ENCODE assay signal across 26 cellular contexts in genomic region chr11:114914231-114915005, GRCh38.
"Had no signal": no experiment of that assay in that cellular context is flagged by ENCODE, and none has a peak within 500 bp of the region (broad histone marks: within the 10 kb centered on the region; RNA-seq: fewer than 3 reads in every experiment).

No MANE protein-coding gene starts in this region.

- H3K4me3 Mint-ChIP-seq: activated CD4-positive, alpha-beta T cell treated with anti-CD3 and anti-CD28 coated beads, Interleukin-2, amount 10 ng/mL, durations not matched to agents 24 days and 14 days; activated CD8-positive, alpha-beta T cell treated with anti-CD3 and anti-CD28 coated beads for 36 hours; activated naive CD8-positive, alpha-beta T cell treated with anti-CD3 and anti-CD28 coated beads for 36 hours; activated T-cell treated with anti-CD3 and anti-CD28 coated beads, Interleukin-2, amount 50 U/mL, for 72 hours; activated T-helper 17 cell treated with anti-CD3 and anti-CD28 coated beads, Interleukin-2, amount 50 U/mL, for 72 hours; central memory CD8-positive, alpha-beta T cell had no signal

- H3K27me3 Mint-ChIP-seq: activated CD4-positive, alpha-beta T cell treated with anti-CD3 and anti-CD28 coated beads, Interleukin-2, amount 10 ng/mL, durations not matched to agents 24 days and 14 days; activated CD8-positive, alpha-beta T cell treated with anti-CD3 and anti-CD28 coated beads for 36 hours; activated naive CD8-positive, alpha-beta T cell treated with anti-CD3 and anti-CD28 coated beads for 36 hours had no signal

- H3K27ac Mint-ChIP-seq: activated CD4-positive, alpha-beta T cell treated with anti-CD3 and anti-CD28 coated beads, Interleukin-2, amount 10 ng/mL, durations not matched to agents 24 days and 14 days; activated CD8-positive, alpha-beta T cell treated with anti-CD3 and anti-CD28 coated beads for 36 hours; activated naive CD8-positive, alpha-beta T cell treated with anti-CD3 and anti-CD28 coated beads for 36 hours; activated T-cell treated with anti-CD3 and anti-CD28 coated beads, Interleukin-2, amount 50 U/mL, for 72 hours; activated T-helper 17 cell treated with anti-CD3 and anti-CD28 coated beads, Interleukin-2, amount 50 U/mL, for 72 hours had no signal

- ATAC-seq: activated CD8-positive, alpha-beta T cell treated with anti-CD3 and anti-CD28 coated beads for 36 hours; activated T-cell treated with anti-CD3 and anti-CD28 coated beads, Interleukin-2, amount 50 U/mL, for 72 hours; activated T-helper 17 cell treated with anti-CD3 and anti-CD28 coated beads, Interleukin-2, amount 50 U/mL, for 72 hours; K562 had no signal

- H3K36me3 Mint-ChIP-seq: activated naive CD8-positive, alpha-beta T cell treated with anti-CD3 and anti-CD28 coated beads for 36 hours had no signal

- DNase-seq: activated CD4-positive, alpha-beta T cell treated with anti-CD3 and anti-CD28 coated beads, Interleukin-2, amount 10 ng/mL, durations not matched to agents 24 days and 14 days; activated CD4-positive, alpha-beta T cell treated with anti-CD3 and anti-CD28 coated beads, Interleukin-2, amount 50 U/mL, for 4 hours; activated CD8-positive, alpha-beta T cell treated with anti-CD3 and anti-CD28 coated beads for 36 hours; activated effector memory CD4-positive, alpha-beta T cell treated with anti-CD3 and anti-CD28 coated beads, Interleukin-2, amount 50 U/mL, for 16 hours; activated naive CD4-positive, alpha-beta T cell; activated naive CD4-positive, alpha-beta T cell treated with anti-CD3 and anti-CD28 coated beads, Interleukin-2, amount 50 U/mL, for 16 hours; activated naive CD8-positive, alpha-beta T cell treated with anti-CD3 and anti-CD28 coated beads for 36 hours; activated T-cell treated with anti-CD3 and anti-CD28 coated beads, Interleukin-2, amount 50 U/mL, for 1 hour; activated T-cell treated with anti-CD3 and anti-CD28 coated beads, Interleukin-2, amount 50 U/mL, for 72 hours; amniotic stem cell; aorta; brain microvascular endothelial cell; NCI-H1048; NCI-H1105 treated with DMSO at 0.1 percent for 48 hours; NCI-H1694; NCI-H1930; NCI-H2081 treated with DMSO at 0.1 percent for 48 hours; NCI-H2171; NCI-H510A; OCI-M1; SHP77; SJCRH30; T1000 had no signal

- H3K9me3 Mint-ChIP-seq: activated CD4-positive, alpha-beta T cell treated with anti-CD3 and anti-CD28 coated beads, Interleukin-2, amount 10 ng/mL, durations not matched to agents 24 days and 14 days; activated CD8-positive, alpha-beta T cell treated with anti-CD3 and anti-CD28 coated beads for 36 hours; central memory CD8-positive, alpha-beta T cell had no signal

- H3K4me1 Mint-ChIP-seq: activated CD4-positive, alpha-beta T cell treated with anti-CD3 and anti-CD28 coated beads, Interleukin-2, amount 10 ng/mL, durations not matched to agents 24 days and 14 days; activated naive CD8-positive, alpha-beta T cell treated with anti-CD3 and anti-CD28 coated beads for 36 hours; activated T-helper 17 cell treated with anti-CD3 and anti-CD28 coated beads, Interleukin-2, amount 50 U/mL, for 72 hours; central memory CD8-positive, alpha-beta T cell had no signal
